In the genomic region with DNA sequence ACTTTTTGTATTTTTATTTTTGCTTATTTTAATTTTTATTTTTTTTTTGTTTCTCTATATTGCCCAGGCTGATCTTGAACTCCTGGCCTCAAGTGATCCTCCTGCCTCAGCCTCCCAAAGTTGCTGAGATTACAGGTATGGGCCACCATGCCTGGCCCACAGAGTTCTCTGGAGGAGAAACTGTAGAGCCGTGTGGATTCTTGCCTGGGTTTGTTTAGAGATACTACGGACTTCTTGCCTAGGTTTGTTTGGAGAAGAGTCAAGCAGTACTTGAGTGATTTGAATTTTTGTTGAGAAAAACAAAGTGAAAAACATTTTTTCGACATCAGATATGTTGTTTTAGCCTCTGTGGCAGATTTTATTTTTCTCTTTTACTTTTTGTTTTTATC, we compare ENCODE assay signal across 12 cellular contexts.
DNase-seq lines count a peak whose midpoint lies in the region; ATAC-seq and TF ChIP-seq lines count a peak whose summit lies in the region.
"Had no signal": no experiment of that assay in that cellular context is flagged by ENCODE, and none has a peak within 500 bp of the region (broad histone marks: within the 10 kb centered on the region; RNA-seq: fewer than 3 reads in every experiment).

No MANE protein-coding gene starts in this region.

- H3K27me3 ChIP-seq in SJSA1 (replicated peaks): no peaks in the 10 kb centered on the region
- H3K27me3 ChIP-seq in thyroid gland: no peaks in the 10 kb centered on the region
- H3K27me3 ChIP-seq in prostate gland (replicated peaks; ENCODE audit: insufficient read depth): no peaks in the 10 kb centered on the region
- H3K27me3 ChIP-seq: foreskin keratinocyte had no signal

- no peak for TF ChIP-seq POLR2A in thyroid gland (IDR thresholded peaks at IDR 0.05)
- TF ChIP-seq POLR2A in prostate gland (IDR thresholded peaks at IDR 0.05): no peak

- ATAC-seq in HG03196 (IDR thresholded peaks at IDR 0.05; ENCODE audit: unreplicated experiment): no peak
- ATAC-seq in GM21526 (IDR thresholded peaks at IDR 0.05; ENCODE audit: low FRiP score, unreplicated experiment): no peak

- no peak for TF ChIP-seq CTCF in choroid plexus epithelial cell (conservative IDR thresholded peaks at IDR 0.05; ENCODE audit: low read depth, low read length)
- TF ChIP-seq CTCF in thyroid gland (IDR thresholded peaks at IDR 0.05): no peak
- TF ChIP-seq CTCF in prostate gland (IDR thresholded peaks at IDR 0.05): no peak

- peaks cover 5% of the 10 kb centered on the region for H3K4me1 ChIP-seq in SJSA1 (replicated peaks)
- peaks cover 7 to 18% of the 10 kb centered on the region in 2 donors for H3K4me1 ChIP-seq in thyroid gland
- H3K4me1 ChIP-seq in prostate gland (replicated peaks): no peaks in the 10 kb centered on the region
- H3K4me1 ChIP-seq: foreskin keratinocyte had no signal

- 28 to 34% methylated on average over 3 of the region's 3 CpGs for WGBS in thyroid gland, 2 donors
- WGBS in prostate gland: 57% methylated on average over 3 of the region's 3 CpGs

- H3K36me3 ChIP-seq in SJSA1 (no peaks in the 10 kb centered on the region), thyroid gland (no peaks in the 10 kb centered on the region), prostate gland (no peaks in the 10 kb centered on the region)

- H3K4me3 ChIP-seq in SJSA1 (no peak overlapping the region), choroid plexus epithelial cell (ENCODE audit: low read depth, low read length) (peak overlapping the region; percentile 0), thyroid gland (replicated peaks in 1 of 3) (no peak overlapping the region), prostate gland (no peak overlapping the region)

- intact Hi-C loops in thyroid gland (cut with DNase I) (no loop called here), prostate gland (cut with DNase I) (no loop called here)

- H3K9me3 ChIP-seq in SJSA1 (replicated peaks) (no peaks in the 10 kb centered on the region), thyroid gland (no peaks in the 10 kb centered on the region), prostate gland (no peaks in the 10 kb centered on the region)

- peak; percentile 30 for DNase-seq in activated T-cell treated with anti-CD3 and anti-CD28 coated beads, Interleukin-2, amount 50 U/mL, for 1 hour
- DNase-seq in activated T-cell treated with anti-CD3 and anti-CD28 coated beads for 4 hours (no peak), SJSA1 (ENCODE audit: low read depth in 1 of 2, low spot score in 2 of 2) (no peak), choroid plexus epithelial cell (ENCODE audit: low read depth) (no peak), thyroid gland (no peak), prostate gland (ENCODE audit: low spot score) (no peak)
- DNase-seq: cerebellar nuclear complex, left ventricle myocardium superior, NCI-H2081 had no signal

- H3K27ac ChIP-seq in SJSA1 (peak overlapping the region; percentile 73), thyroid gland (peak overlapping the region in 2 of 3 donors; percentile 48 to 54), prostate gland (peak overlapping the region in 1 of 2 donors; percentile 31)
- H3K27ac ChIP-seq: foreskin keratinocyte had no signal
